ENCODE assay signal across 8 cellular contexts in genomic region chr12:57755454-57756372, GRCh38. TPM values are rescaled to one million over a fixed set of nuclear protein-coding genes. Genes with fewer than 3 reads are reported as not detected.
DNase-seq lines count a peak whose midpoint lies in the region; ATAC-seq and TF ChIP-seq lines count a peak whose summit lies in the region.

No MANE protein-coding gene starts in this region.

- H3K27ac Mint-ChIP-seq in CD4-positive, CD25-positive, alpha-beta regulatory T cell: peak overlapping the region; percentile 88 to 95 (median 93)
- peak overlapping the region; percentile 92 to 96 (median 93) for H3K27ac Mint-ChIP-seq in IgD-negative memory B cell
- H3K27ac Mint-ChIP-seq in activated T-helper 1 cell treated with anti-CD3 and anti-CD28 coated beads, Interleukin-12 subunit alpha, Interleukin-12 subunit beta, Interleukin-2, Interleukin-4 antibody, amounts not matched to agents 30 ng/mL and 10 ng/mL and 1 ng/mL, durations not matched to agents 14 hours and 24 hours and 36 hours: peak overlapping the region; percentile 1

- no peaks in the 10 kb centered on the region for H3K27me3 ChIP-seq in CD4-positive, CD25-positive, alpha-beta regulatory T cell (ENCODE audit: control insufficient read depth, insufficient read depth, low read length)
- H3K27me3 ChIP-seq in foreskin keratinocyte (no peaks in the 10 kb centered on the region), rectal smooth muscle tissue (ENCODE audit: control insufficient read depth, insufficient read depth, low read length) (no peaks in the 10 kb centered on the region)

- no peak for TF ChIP-seq CTCF in foreskin keratinocyte (conservative IDR thresholded peaks at IDR 0.05)

- H3K4me3 ChIP-seq in CD4-positive, CD25-positive, alpha-beta regulatory T cell (ENCODE audit: low read depth, low read length): peak overlapping the region; percentile 73
- H3K4me3 ChIP-seq in rectal smooth muscle tissue (ENCODE audit: low read length): peak overlapping the region; percentile 63

- no peaks in the 10 kb centered on the region for H3K9me3 ChIP-seq in CD4-positive, CD25-positive, alpha-beta regulatory T cell (ENCODE audit: control insufficient read depth in 2 of 2, low read length in 2 of 2)

- peaks cover 21% of the 10 kb centered on the region for H3K36me3 ChIP-seq in CD4-positive, CD25-positive, alpha-beta regulatory T cell (ENCODE audit: control insufficient read depth, insufficient read depth, low read length)
- peaks cover 6% of the 10 kb centered on the region for H3K36me3 ChIP-seq in rectal smooth muscle tissue (ENCODE audit: control insufficient read depth, insufficient read depth, low read length)

- peak overlapping the region; percentile 86 to 97 (median 92) for H3K4me3 Mint-ChIP-seq in CD4-positive, CD25-positive, alpha-beta regulatory T cell
- H3K4me3 Mint-ChIP-seq in IgD-negative memory B cell: peak overlapping the region; percentile 91 to 98 (median 93)
- H3K4me3 Mint-ChIP-seq in activated T-helper 1 cell treated with anti-CD3 and anti-CD28 coated beads, Interleukin-12 subunit alpha, Interleukin-12 subunit beta, Interleukin-2, Interleukin-4 antibody, amounts not matched to agents 30 ng/mL and 10 ng/mL and 1 ng/mL, durations not matched to agents 14 hours and 24 hours and 36 hours: peak overlapping the region; percentile 89

- H3K4me1 Mint-ChIP-seq in CD4-positive, CD25-positive, alpha-beta regulatory T cell: peaks cover 22 to 71% (median 51%) of the 10 kb centered on the region in 4 donors
- peaks cover 28 to 53% (median 50%) of the 10 kb centered on the region in 3 donors for H3K4me1 Mint-ChIP-seq in IgD-negative memory B cell
- peaks cover 61% of the 10 kb centered on the region for H3K4me1 Mint-ChIP-seq in activated T-helper 1 cell treated with anti-CD3 and anti-CD28 coated beads, Interleukin-12 subunit alpha, Interleukin-12 subunit beta, Interleukin-2, Interleukin-4 antibody, amounts not matched to agents 30 ng/mL and 10 ng/mL and 1 ng/mL, durations not matched to agents 14 hours and 24 hours and 36 hours (ENCODE audit: low read depth)

- no peak for ATAC-seq in CD4-positive, CD25-positive, alpha-beta regulatory T cell (ENCODE audit: low read depth in 2 of 2)
- peak; percentile 1 for ATAC-seq in foreskin keratinocyte
- no peak for ATAC-seq in HG03280 (IDR thresholded peaks at IDR 0.05; ENCODE audit: unreplicated experiment)
- ATAC-seq in HG02759 (IDR thresholded peaks at IDR 0.05; ENCODE audit: unreplicated experiment): no peak

- peak in 2 of 3 donors; percentile 37 to 38 for DNase-seq in CD4-positive, CD25-positive, alpha-beta regulatory T cell
- DNase-seq in activated T-helper 1 cell treated with anti-CD3 and anti-CD28 coated beads, Interleukin-12 subunit alpha, Interleukin-12 subunit beta, Interleukin-2, Interleukin-4 antibody, amounts not matched to agents 30 ng/mL and 10 ng/mL and 1 ng/mL, durations not matched to agents 14 hours and 24 hours and 36 hours (ENCODE audit: low spot score): no peak
- DNase-seq in foreskin keratinocyte: no peak
- no peak for DNase-seq in C1 segment of cervical spinal cord (lab: John Stamatoyannopoulos, UW)

- H3K27ac ChIP-seq in CD4-positive, CD25-positive, alpha-beta regulatory T cell (ENCODE audit: insufficient read depth, low read length, poor library complexity, severe bottlenecking): peak overlapping the region; percentile 92
- H3K27ac ChIP-seq in foreskin keratinocyte (no peak overlapping the region), rectal smooth muscle tissue (ENCODE audit: low read depth, low read length) (no peak overlapping the region)

- H3K9ac ChIP-seq in rectal smooth muscle tissue (ENCODE audit: low read length): no peak overlapping the region

- H3K36me3 Mint-ChIP-seq in CD4-positive, CD25-positive, alpha-beta regulatory T cell: peaks cover 8% of the 10 kb centered on the region
- H3K36me3 Mint-ChIP-seq in IgD-negative memory B cell: peaks cover 9% of the 10 kb centered on the region
- peaks cover 25% of the 10 kb centered on the region for H3K36me3 Mint-ChIP-seq in activated T-helper 1 cell treated with anti-CD3 and anti-CD28 coated beads, Interleukin-12 subunit alpha, Interleukin-12 subunit beta, Interleukin-2, Interleukin-4 antibody, amounts not matched to agents 30 ng/mL and 10 ng/mL and 1 ng/mL, durations not matched to agents 14 hours and 24 hours and 36 hours (ENCODE audit: low read depth)

- H3K4me1 ChIP-seq in CD4-positive, CD25-positive, alpha-beta regulatory T cell (ENCODE audit: control insufficient read depth, insufficient read depth, low read length, poor library complexity, severe bottlenecking): peaks cover 49% of the 10 kb centered on the region
- H3K4me1 ChIP-seq in foreskin keratinocyte: peaks cover 6% of the 10 kb centered on the region
- peaks cover 15% of the 10 kb centered on the region for H3K4me1 ChIP-seq in rectal smooth muscle tissue (ENCODE audit: control insufficient read depth, insufficient read depth, low read length)

- peaks cover 4% of the 10 kb centered on the region for H3K27me3 Mint-ChIP-seq in CD4-positive, CD25-positive, alpha-beta regulatory T cell
- no peaks in the 10 kb centered on the region for H3K27me3 Mint-ChIP-seq in IgD-negative memory B cell
- peaks cover 3% of the 10 kb centered on the region for H3K27me3 Mint-ChIP-seq in activated T-helper 1 cell treated with anti-CD3 and anti-CD28 coated beads, Interleukin-12 subunit alpha, Interleukin-12 subunit beta, Interleukin-2, Interleukin-4 antibody, amounts not matched to agents 30 ng/mL and 10 ng/mL and 1 ng/mL, durations not matched to agents 14 hours and 24 hours and 36 hours (ENCODE audit: insufficient read depth)

- H3K9me3 Mint-ChIP-seq in CD4-positive, CD25-positive, alpha-beta regulatory T cell: no peaks in the 10 kb centered on the region
- H3K9me3 Mint-ChIP-seq in IgD-negative memory B cell: no peaks in the 10 kb centered on the region
- no peaks in the 10 kb centered on the region for H3K9me3 Mint-ChIP-seq in activated T-helper 1 cell treated with anti-CD3 and anti-CD28 coated beads, Interleukin-12 subunit alpha, Interleukin-12 subunit beta, Interleukin-2, Interleukin-4 antibody, amounts not matched to agents 30 ng/mL and 10 ng/mL and 1 ng/mL, durations not matched to agents 14 hours and 24 hours and 36 hours

- intact Hi-C loops in activated T-helper 1 cell treated with anti-CD3 and anti-CD28 coated beads, Interleukin-12 subunit alpha, Interleukin-12 subunit beta, Interleukin-2, Interleukin-4 antibody, amounts not matched to agents 30 ng/mL and 10 ng/mL and 1 ng/mL, durations not matched to agents 14 hours and 24 hours and 36 hours (cut with micrococcal nuclease): loop anchor here (1.0 to 10.0 kb wide), 3 partner anchors 10 to 1121 kb away; partner anchors contain the start of gene BAZ2A

RNA-seq across cellular contexts. Expression of gene MARCHF9, which starts 0.8 kb away (rescaled TPM):
- 35.4 TPM for total RNA-seq in CD4-positive, CD25-positive, alpha-beta regulatory T cell
- 1 to 10 TPM; 2.2 to 4.5 (median 3.8) TPM for polyA plus RNA-seq in CD4-positive, CD25-positive, alpha-beta regulatory T cell
- polyA plus RNA-seq in IgD-negative memory B cell: 11.9 TPM
- 21.2 and 21.8 TPM in 2 replicates for total RNA-seq in activated T-helper 1 cell treated with anti-CD3 and anti-CD28 coated beads, Interleukin-12 subunit alpha, Interleukin-12 subunit beta, Interleukin-2, Interleukin-4 antibody, amounts not matched to agents 30 ng/mL and 10 ng/mL and 1 ng/mL, durations not matched to agents 14 hours and 24 hours and 36 hours
- total RNA-seq in foreskin keratinocyte: 14.4 and 14.7 TPM in 2 replicates
- polyA plus RNA-seq in foreskin keratinocyte: 25.2 and 26.6 TPM in 2 replicates

RNA-seq across cellular contexts. Expression of gene CDK4, which starts 3.6 kb away (rescaled TPM):
- 17.5 TPM for total RNA-seq in CD4-positive, CD25-positive, alpha-beta regulatory T cell
- 10 to 100 TPM; 62.2 to 90.3 (median 69.7) TPM for polyA plus RNA-seq in CD4-positive, CD25-positive, alpha-beta regulatory T cell
- polyA plus RNA-seq in IgD-negative memory B cell (77.4 TPM), foreskin keratinocyte (212 and 259 TPM in 2 replicates)
- total RNA-seq in activated T-helper 1 cell treated with anti-CD3 and anti-CD28 coated beads, Interleukin-12 subunit alpha, Interleukin-12 subunit beta, Interleukin-2, Interleukin-4 antibody, amounts not matched to agents 30 ng/mL and 10 ng/mL and 1 ng/mL, durations not matched to agents 14 hours and 24 hours and 36 hours: 218 and 227 TPM in 2 replicates
- total RNA-seq in foreskin keratinocyte: 118 and 125 TPM in 2 replicates

RNA-seq across cellular contexts. Expression of gene TSPAN31, which starts 10.9 kb away (rescaled TPM):
- total RNA-seq in CD4-positive, CD25-positive, alpha-beta regulatory T cell: 8.7 TPM
- polyA plus RNA-seq in CD4-positive, CD25-positive, alpha-beta regulatory T cell: 10 to 100 TPM; 38.4 to 48.9 (median 39.6) TPM
- polyA plus RNA-seq in IgD-negative memory B cell (52.8 TPM), foreskin keratinocyte (26.1 and 28.0 TPM in 2 replicates)
- 24.0 and 24.5 TPM in 2 replicates for total RNA-seq in activated T-helper 1 cell treated with anti-CD3 and anti-CD28 coated beads, Interleukin-12 subunit alpha, Interleukin-12 subunit beta, Interleukin-2, Interleukin-4 antibody, amounts not matched to agents 30 ng/mL and 10 ng/mL and 1 ng/mL, durations not matched to agents 14 hours and 24 hours and 36 hours
- 23.9 and 25.0 TPM in 2 replicates for total RNA-seq in foreskin keratinocyte

RNA-seq across cellular contexts. Expression of gene CYP27B1, which starts 11.2 kb away (rescaled TPM):
- total RNA-seq in CD4-positive, CD25-positive, alpha-beta regulatory T cell: not detected
- polyA plus RNA-seq in CD4-positive, CD25-positive, alpha-beta regulatory T cell: under 1 TPM in 2 of 4 donors, not detected in 2; 0.14 to 0.26 TPM
- 0.09 TPM for polyA plus RNA-seq in IgD-negative memory B cell
- 9.0 and 9.9 TPM in 2 replicates for total RNA-seq in activated T-helper 1 cell treated with anti-CD3 and anti-CD28 coated beads, Interleukin-12 subunit alpha, Interleukin-12 subunit beta, Interleukin-2, Interleukin-4 antibody, amounts not matched to agents 30 ng/mL and 10 ng/mL and 1 ng/mL, durations not matched to agents 14 hours and 24 hours and 36 hours
- 41.8 and 52.1 TPM in 2 replicates for total RNA-seq in foreskin keratinocyte
- 31.4 and 43.4 TPM in 2 replicates for polyA plus RNA-seq in foreskin keratinocyte

RNA-seq across cellular contexts. Expression of gene METTL1, which starts 16.2 kb away (rescaled TPM):
- 8.7 TPM for total RNA-seq in CD4-positive, CD25-positive, alpha-beta regulatory T cell
- polyA plus RNA-seq in CD4-positive, CD25-positive, alpha-beta regulatory T cell: 10 to 100 TPM in 1 of 4 donors, 1 to 10 TPM in 3; 3.5 to 10.8 (median 5.9) TPM
- polyA plus RNA-seq in IgD-negative memory B cell (15.9 TPM), foreskin keratinocyte (35.3 and 41.9 TPM in 2 replicates)
- 89.7 and 90.0 TPM in 2 replicates for total RNA-seq in activated T-helper 1 cell treated with anti-CD3 and anti-CD28 coated beads, Interleukin-12 subunit alpha, Interleukin-12 subunit beta, Interleukin-2, Interleukin-4 antibody, amounts not matched to agents 30 ng/mL and 10 ng/mL and 1 ng/mL, durations not matched to agents 14 hours and 24 hours and 36 hours
- total RNA-seq in foreskin keratinocyte: 19.1 and 23.3 TPM in 2 replicates

Comparison
In these comparisons a context has a peak if more than half of its experiments do, and no peak if none do; other contexts are left out.
1. DNase-seq: peak in CD4-positive, CD25-positive, alpha-beta regulatory T cell (2 of 3); none in activated T-helper 1 cell treated with anti-CD3 and anti-CD28 coated beads, Interleukin-12 subunit alpha, Interleukin-12 subunit beta, Interleukin-2, Interleukin-4 antibody, amounts not matched to agents 30 ng/mL and 10 ng/mL and 1 ng/mL, durations not matched to agents 14 hours and 24 hours and 36 hours (single experiment), foreskin keratinocyte (0 of 2) and C1 segment of cervical spinal cord (0 of 14).
2. H3K27ac Mint-ChIP-seq: peak in every context shown above with its lines; median percentile 93 in CD4-positive, CD25-positive, alpha-beta regulatory T cell; 93 in IgD-negative memory B cell; 1 in activated T-helper 1 cell treated with anti-CD3 and anti-CD28 coated beads, Interleukin-12 subunit alpha, Interleukin-12 subunit beta, Interleukin-2, Interleukin-4 antibody, amounts not matched to agents 30 ng/mL and 10 ng/mL and 1 ng/mL, durations not matched to agents 14 hours and 24 hours and 36 hours.
3. Peak in every context shown above with its lines, with median percentiles within 50 percentile points of each other: H3K4me3 Mint-ChIP-seq.